12 cellular contexts compared by ENCODE assay signal in the genomic region with DNA sequence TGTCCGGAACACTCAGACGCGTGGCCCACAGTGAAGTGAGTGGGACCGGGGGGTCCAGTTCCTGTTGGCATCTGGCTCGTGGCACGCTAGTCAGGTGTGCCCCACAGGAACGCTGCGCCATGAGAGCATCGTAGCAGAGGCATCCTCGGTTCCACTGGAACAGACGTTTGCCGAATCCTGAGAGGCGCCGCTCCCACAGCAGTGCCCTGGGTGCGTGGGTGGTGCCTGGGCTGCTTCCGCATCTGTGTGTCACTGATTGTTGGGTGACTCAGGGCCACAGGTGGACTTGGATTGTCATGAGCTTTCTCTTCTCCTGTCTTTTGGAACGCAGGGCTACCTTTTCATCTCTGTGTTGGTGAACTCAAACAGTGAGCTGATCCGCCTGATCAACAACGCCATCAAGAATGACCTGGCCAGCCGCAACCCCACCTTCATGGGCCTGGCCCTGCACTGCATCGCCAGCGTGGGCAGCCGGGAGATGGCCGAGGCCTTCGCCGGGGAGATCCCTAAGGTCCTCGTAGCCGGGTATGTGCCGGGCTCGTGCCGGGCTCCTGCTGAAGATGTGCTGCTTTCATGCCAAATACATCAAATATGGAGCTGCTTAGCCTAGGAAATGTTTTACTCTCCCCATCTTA.
"Had no signal": no experiment of that assay in that cellular context is flagged by ENCODE, and none has a peak within 500 bp of the region (broad histone marks: within the 10 kb centered on the region; RNA-seq: fewer than 3 reads in every experiment).

No MANE protein-coding gene starts in this region.

- H3K4me3 Mint-ChIP-seq: activated CD4-positive, alpha-beta memory T cell treated with anti-CD3 and anti-CD28 coated beads for 36 hours; activated CD4-positive, alpha-beta T cell treated with anti-CD3 and anti-CD28 coated beads for 36 hours; T-helper 1 cell treated with Interleukin-12 subunit alpha and Interleukin-12 subunit beta and Interleukin-4 antibody, amounts not matched to agents 30 μg/mL and 1 μg/mL, for 36 hours had no signal

- H3K27me3 ChIP-seq: brain microvascular endothelial cell, foreskin keratinocyte, stomach had no signal

- H3K9me3 ChIP-seq: stomach had no signal

- H3K4me3 ChIP-seq: stomach had no signal

- H3K27ac ChIP-seq: brain microvascular endothelial cell, foreskin keratinocyte, stomach, WERI-Rb-1 had no signal

- ATAC-seq: activated CD4-positive, alpha-beta T cell treated with anti-CD3 and anti-CD28 coated beads for 36 hours; foreskin keratinocyte; sciatic nerve had no signal

- H3K27ac Mint-ChIP-seq: activated CD4-positive, alpha-beta T cell treated with anti-CD3 and anti-CD28 coated beads for 36 hours; T-helper 1 cell treated with Interleukin-12 subunit alpha and Interleukin-12 subunit beta and Interleukin-4 antibody, amounts not matched to agents 30 μg/mL and 1 μg/mL, for 36 hours had no signal

- H3K9me3 Mint-ChIP-seq: activated CD4-positive, alpha-beta memory T cell treated with anti-CD3 and anti-CD28 coated beads for 36 hours; T-helper 1 cell treated with Interleukin-12 subunit alpha and Interleukin-12 subunit beta and Interleukin-4 antibody, amounts not matched to agents 30 μg/mL and 1 μg/mL, for 36 hours had no signal

- DNase-seq: activated CD4-positive, alpha-beta memory T cell treated with anti-CD3 and anti-CD28 coated beads for 36 hours; activated CD4-positive, alpha-beta T cell treated with anti-CD3 and anti-CD28 coated beads for 36 hours; activated naive CD4-positive, alpha-beta T cell; brain microvascular endothelial cell; effector memory CD4-positive, alpha-beta T cell; foreskin keratinocyte; mesenchymal stem cell; stimulated activated CD4-positive, alpha-beta T cell treated with anti-CD3 and anti-CD28 coated beads, Interleukin-1b, Interleukin-23, amount 100 ng/mL, for 48 hours; stomach; WERI-Rb-1 had no signal

- H3K27me3 Mint-ChIP-seq: activated CD4-positive, alpha-beta memory T cell treated with anti-CD3 and anti-CD28 coated beads for 36 hours; activated CD4-positive, alpha-beta T cell treated with anti-CD3 and anti-CD28 coated beads for 36 hours had no signal

- H3K4me1 ChIP-seq: foreskin keratinocyte had no signal
